Comparison of ENCODE assay signal across 20 cellular contexts in genomic region chr2:132279930-132280615, GRCh38.
"Had no signal": no experiment of that assay in that cellular context is flagged by ENCODE, and none has a peak within 500 bp of the region (broad histone marks: within the 10 kb centered on the region; RNA-seq: fewer than 3 reads in every experiment).

No MANE protein-coding gene starts in this region.

- DNase-seq: IMR-90, KG1, MV-4-11, NCI-H1048, NCI-H1105, NCI-H1417, NCI-H1436 treated with DMSO at 0.1 percent for 48 hours, NCI-H1694, NCI-H187 treated with DMSO at 0.1 percent for 48 hours, NCI-H2029 treated with DMSO at 0.1 percent for 48 hours, NCI-H2227 treated with DMSO at 0.1 percent for 48 hours, NCI-H510A, NCI-H524 treated with DMSO at 0.1 percent for 48 hours, NCI-H69, NCI-H774, RPMI8226, SHP77, SK-N-SH, SW 1271 had no signal

- ATAC-seq: HepG2 had no signal

- H3K4me2 ChIP-seq: SK-N-SH had no signal

- H3K9ac ChIP-seq: SK-N-SH had no signal

- H3K9me3 ChIP-seq: SK-N-SH had no signal
